Comparison of ENCODE assay signal across 8 cellular contexts in the genomic region with DNA sequence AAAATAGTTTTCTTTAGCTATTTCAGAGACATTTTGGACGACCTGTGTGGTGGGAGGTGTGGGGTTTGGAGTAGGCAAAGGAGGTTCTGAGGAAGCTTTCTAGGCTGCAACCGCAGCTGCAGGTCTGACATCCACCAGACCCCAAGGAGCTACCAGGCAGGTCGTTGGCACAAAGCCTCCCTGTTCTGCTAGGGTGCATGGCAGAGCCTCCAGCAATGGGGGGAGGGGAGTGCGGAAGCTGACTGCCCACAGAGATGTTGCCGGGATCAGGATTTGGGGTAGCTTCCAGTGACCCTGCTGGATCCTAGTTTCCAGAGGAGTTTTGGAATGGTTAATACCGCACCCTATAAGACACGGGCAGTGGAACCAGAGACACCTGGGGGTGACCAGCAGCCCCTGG. TPM values are rescaled to one million over a fixed set of nuclear protein-coding genes. Genes with fewer than 3 reads are reported as not detected.
A peak's percentile ranks its signal among the peaks of the same experiment; 100 is the strongest.
DNase-seq lines count a peak whose midpoint lies in the region; ATAC-seq and TF ChIP-seq lines count a peak whose summit lies in the region.

No MANE protein-coding gene starts in this region.

- no peak for TF ChIP-seq POLR2A in lower leg skin (IDR thresholded peaks at IDR 0.05)

- no peak for TF ChIP-seq CTCF in brain (conservative IDR thresholded peaks at IDR 0.05)
- no peak for TF ChIP-seq CTCF in lower leg skin (IDR thresholded peaks at IDR 0.05)
- TF ChIP-seq CTCF in type B pancreatic cell (conservative IDR thresholded peaks at IDR 0.05), result no peak

- ATAC-seq in activated T-cell treated with anti-CD3 and anti-CD28 coated beads, Interleukin-2, amount 50 U/mL, for 4 hours, result no peak
- no peak for ATAC-seq in GM21526 (IDR thresholded peaks at IDR 0.05; ENCODE audit: low FRiP score, unreplicated experiment)

- intact Hi-C loops in lower leg skin (cut with DNase I; ENCODE audit: low total_unique reads) (loop anchor here (10.0 kb wide), 1 partner anchor 150 kb away; no protein-coding TSS in a partner anchor), head of caudate nucleus (cut with DNase I) (loop anchor here (10.0 kb wide), 1 partner anchor 80 kb away; no protein-coding TSS in a partner anchor)

- H3K27me3 Mint-ChIP-seq in activated T-cell treated with anti-CD3 and anti-CD28 coated beads, Interleukin-2, amount 50 U/mL, for 4 hours (ENCODE audit: low read depth), result peaks cover 11% of the 10 kb centered on the region
- H3K27me3 Mint-ChIP-seq in brain, result peaks cover 84% of the 10 kb centered on the region
- H3K27me3 Mint-ChIP-seq in type B pancreatic cell, result peaks cover 47% of the 10 kb centered on the region

- H3K9me3 Mint-ChIP-seq in activated T-cell treated with anti-CD3 and anti-CD28 coated beads, Interleukin-2, amount 50 U/mL, for 4 hours, result no peaks in the 10 kb centered on the region
- H3K9me3 Mint-ChIP-seq in brain, result peaks cover 0 to 15% (median 3%) of the 10 kb centered on the region in 5 experiments
- H3K9me3 Mint-ChIP-seq in type B pancreatic cell, result no peaks in the 10 kb centered on the region

- DNase-seq in activated T-cell treated with anti-CD3 and anti-CD28 coated beads, Interleukin-2, amount 50 U/mL, for 4 hours, result no peak
- no peak for DNase-seq in activated T-cell treated with anti-CD3 and anti-CD28 coated beads, Interleukin-2, amount 50 U/mL, for 1 hour
- DNase-seq in lower leg skin (ENCODE audit: low spot score in 2 of 2), result no peak
- no peak for DNase-seq in type B pancreatic cell (ENCODE audit: extremely low spot score, unreplicated experiment)
- no peak for DNase-seq in head of caudate nucleus
- no peak for DNase-seq in NCI-H187 treated with DMSO at 0.1 percent for 48 hours (lab: John Stamatoyannopoulos, UW)

- peak overlapping the region in 2 of 5 experiments; percentile 48 to 66 for H3K27ac Mint-ChIP-seq in brain
- peak overlapping the region; percentile 88 for H3K27ac Mint-ChIP-seq in type B pancreatic cell

- peak overlapping the region; percentile 19 for H3K4me3 ChIP-seq in lower leg skin (ENCODE audit: low read depth, poor library complexity, severe bottlenecking)

- 2 to 8% methylated on average over 6 to 7 of the region's 7 CpGs for WGBS in lower leg skin, 2 donors

- H3K4me1 Mint-ChIP-seq in activated T-cell treated with anti-CD3 and anti-CD28 coated beads, Interleukin-2, amount 50 U/mL, for 4 hours (ENCODE audit: low read depth), result peaks cover 17% of the 10 kb centered on the region
- H3K4me1 Mint-ChIP-seq in brain (peaks cover 11% of the 10 kb centered on the region), type B pancreatic cell (ENCODE audit: unreplicated experiment) (peaks cover 5% of the 10 kb centered on the region)

- H3K36me3 Mint-ChIP-seq in activated T-cell treated with anti-CD3 and anti-CD28 coated beads, Interleukin-2, amount 50 U/mL, for 4 hours (ENCODE audit: insufficient read depth), result no peaks in the 10 kb centered on the region
- H3K36me3 Mint-ChIP-seq in brain (no peaks in the 10 kb centered on the region), type B pancreatic cell (no peaks in the 10 kb centered on the region)

- peak overlapping the region; percentile 82 for H3K4me3 Mint-ChIP-seq in activated T-cell treated with anti-CD3 and anti-CD28 coated beads, Interleukin-2, amount 50 U/mL, for 4 hours
- H3K4me3 Mint-ChIP-seq in brain (peak overlapping the region; percentile 82 to 91 (median 85)), type B pancreatic cell (peak overlapping the region; percentile 93)

RNA-seq across cellular contexts. Expression of a gene that starts 58.4 kb away (rescaled TPM):
- total RNA-seq in activated T-cell treated with anti-CD3 and anti-CD28 coated beads, Interleukin-2, amount 50 U/mL, for 4 hours, result 1 to 10 TPM in 2 of 3 donors, under 1 TPM in 1; 0.29 to 1.6 (median 1.2) TPM
- 30.9 TPM for polyA plus RNA-seq in brain (ENCODE audit: insufficient read depth, low read depth, low replicate concordance)
- total RNA-seq in lower leg skin, result 10 to 100 TPM in 3 of 4 donors, 1 to 10 TPM in 1; 9.2 to 15.3 (median 12.8) TPM
- total RNA-seq in type B pancreatic cell (ENCODE audit: low replicate concordance), result 49.7 and 74.2 TPM in 2 replicates
